In the genomic region with DNA sequence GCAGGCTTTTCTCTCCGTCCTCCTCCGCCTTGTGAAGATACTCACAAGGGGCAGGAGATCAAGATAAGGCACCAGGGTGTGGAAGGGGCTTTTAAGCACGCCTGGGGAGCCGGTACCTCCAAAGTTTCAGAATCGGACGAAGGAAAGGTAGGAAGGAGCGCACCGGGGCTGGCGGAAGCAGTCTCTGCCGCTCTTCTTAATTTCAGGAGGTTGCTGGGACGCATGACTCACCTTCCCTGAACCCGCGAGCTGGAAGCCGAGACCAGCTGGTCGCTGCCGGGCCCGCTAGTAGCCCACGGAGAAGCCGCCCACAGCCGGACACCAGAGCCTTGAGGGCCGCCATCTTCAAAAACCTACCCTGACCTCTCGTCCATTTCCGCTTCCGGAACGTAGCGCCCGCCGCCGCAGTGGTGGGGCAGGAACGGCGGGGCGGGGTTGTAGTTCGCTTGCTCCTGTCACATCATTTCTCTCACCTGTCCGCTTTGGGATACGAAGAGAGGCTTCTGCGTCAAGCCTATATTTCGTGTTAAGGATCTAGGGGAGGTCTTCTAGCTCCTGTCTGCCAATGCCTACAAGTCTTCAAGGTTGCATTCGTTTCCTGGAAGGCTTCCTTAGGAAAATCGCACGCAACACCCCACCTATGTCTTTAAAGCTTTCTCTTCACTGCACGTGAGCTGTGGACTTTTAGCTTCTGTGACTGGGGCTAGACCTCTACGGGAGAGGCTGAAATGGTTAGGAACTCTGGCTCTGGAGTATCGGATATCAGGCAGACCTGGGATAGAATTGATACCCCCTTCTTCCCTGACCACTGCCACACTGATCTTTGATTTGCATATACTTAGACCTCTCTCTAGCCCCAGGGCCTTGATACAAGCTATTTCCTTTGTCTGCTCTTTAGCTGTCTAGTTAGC, we compare ENCODE assay signal across 1 cellular context.
TF ChIP-seq lines count a peak whose summit lies in the region.

A gene (minus strand): TSS at position 355 of the 911 bp plus-strand sequence. CDS start 12 bp downstream, at position 343.

TF ChIP-seq in HepG2, 621 proteins besides CTCF, POLR2A, EP300 and RAD21 (continued from another document and continues in another):
- TF ChIP-seq, protein P1, sequence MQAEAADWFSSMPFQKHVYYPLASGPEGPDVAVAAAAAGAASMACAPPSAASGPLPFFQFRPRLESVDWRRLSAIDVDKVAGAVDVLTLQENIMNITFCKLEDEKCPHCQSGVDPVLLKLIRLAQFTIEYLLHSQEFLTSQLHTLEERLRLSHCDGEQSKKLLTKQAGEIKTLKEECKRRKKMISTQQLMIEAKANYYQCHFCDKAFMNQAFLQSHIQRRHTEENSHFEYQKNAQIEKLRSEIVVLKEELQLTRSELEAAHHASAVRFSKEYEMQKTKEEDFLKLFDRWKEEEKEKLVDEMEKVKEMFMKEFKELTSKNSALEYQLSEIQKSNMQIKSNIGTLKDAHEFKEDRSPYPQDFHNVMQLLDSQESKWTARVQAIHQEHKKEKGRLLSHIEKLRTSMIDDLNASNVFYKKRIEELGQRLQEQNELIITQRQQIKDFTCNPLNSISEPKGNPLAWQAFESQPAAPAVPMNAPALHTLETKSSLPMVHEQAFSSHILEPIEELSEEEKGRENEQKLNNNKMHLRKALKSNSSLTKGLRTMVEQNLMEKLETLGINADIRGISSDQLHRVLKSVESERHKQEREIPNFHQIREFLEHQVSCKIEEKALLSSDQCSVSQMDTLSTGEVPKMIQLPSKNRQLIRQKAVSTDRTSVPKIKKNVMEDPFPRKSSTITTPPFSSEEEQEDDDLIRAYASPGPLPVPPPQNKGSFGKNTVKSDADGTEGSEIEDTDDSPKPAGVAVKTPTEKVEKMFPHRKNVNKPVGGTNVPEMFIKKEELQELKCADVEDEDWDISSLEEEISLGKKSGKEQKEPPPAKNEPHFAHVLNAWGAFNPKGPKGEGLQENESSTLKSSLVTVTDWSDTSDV (CRISPR knock-in tag; IDR thresholded peaks at IDR 0.05): no peak
- TF ChIP-seq ZNF598 (CRISPR knock-in tag; IDR thresholded peaks at IDR 0.05; ENCODE audit: borderline replicate concordance) (peak; percentile 92; the same call in 1 of the 2 replicates), CCDC6 (CRISPR knock-in tag; IDR thresholded peaks at IDR 0.05) (peak; percentile 79; the same call in 1 of the 2 replicates), SMARCE1 (IDR thresholded peaks at IDR 0.05; ENCODE audit: borderline replicate concordance) (no peak), SETDB1 (CRISPR knock-in tag; IDR thresholded peaks at IDR 0.05; ENCODE audit: borderline replicate concordance) (0 out of 2 replicates have a peak, but pooled peaks have one; percentile 67), ZNF724P (CRISPR knock-in tag; IDR thresholded peaks at IDR 0.05; ENCODE audit: borderline replicate concordance) (no peak), CENPT (CRISPR knock-in tag; IDR thresholded peaks at IDR 0.05; ENCODE audit: low read depth) (no peak), ZSCAN22 (CRISPR knock-in tag; IDR thresholded peaks at IDR 0.05) (0 out of 2 replicates have a peak, but pooled peaks have one; percentile 21), MIXL1 (CRISPR knock-in tag; IDR thresholded peaks at IDR 0.05) (peak; percentile 46; the same call in 1 of the 2 replicates), SP5 (CRISPR knock-in tag; IDR thresholded peaks at IDR 0.05; ENCODE audit: borderline replicate concordance, low read depth) (peak; percentile 67), ZNF652 (CRISPR knock-in tag; IDR thresholded peaks at IDR 0.05; ENCODE audit: borderline replicate concordance, low read depth) (no peak), HNRNPLL (IDR thresholded peaks at IDR 0.05; ENCODE audit: low read depth, low read length, poor library complexity, severe bottlenecking) (peak; percentile 84), ISX (CRISPR knock-in tag; conservative IDR thresholded peaks at IDR 0.05) (no peak), NCOR1 (IDR thresholded peaks at IDR 0.05; ENCODE audit: borderline replicate concordance, low read length) (no peak), MEF2D (CRISPR knock-in tag; IDR thresholded peaks at IDR 0.05) (no peak; the same call in 1 of the 2 replicates), LCORL (IDR thresholded peaks at IDR 0.05) (0 out of 2 replicates have a peak, but pooled peaks have one; percentile 26), LCORL (CRISPR knock-in tag; IDR thresholded peaks at IDR 0.05) (peak; percentile 83), DNMT3B (CRISPR knock-in tag; conservative IDR thresholded peaks at IDR 0.05) (0 out of 2 replicates have a peak, but pooled peaks have one; percentile 68), ETV6 (CRISPR knock-in tag; conservative IDR thresholded peaks at IDR 0.05) (peak; percentile 53; the same call in 1 of the 2 replicates), DMAP1 (CRISPR knock-in tag; IDR thresholded peaks at IDR 0.05) (peak; percentile 70), KDM5A (IDR thresholded peaks at IDR 0.05; ENCODE audit: borderline replicate concordance, low read length) (peak; percentile 89), NR2F2 (IDR thresholded peaks at IDR 0.05; ENCODE audit: borderline replicate concordance, low read depth) (no peak)
- TF ChIP-seq, protein P2, sequence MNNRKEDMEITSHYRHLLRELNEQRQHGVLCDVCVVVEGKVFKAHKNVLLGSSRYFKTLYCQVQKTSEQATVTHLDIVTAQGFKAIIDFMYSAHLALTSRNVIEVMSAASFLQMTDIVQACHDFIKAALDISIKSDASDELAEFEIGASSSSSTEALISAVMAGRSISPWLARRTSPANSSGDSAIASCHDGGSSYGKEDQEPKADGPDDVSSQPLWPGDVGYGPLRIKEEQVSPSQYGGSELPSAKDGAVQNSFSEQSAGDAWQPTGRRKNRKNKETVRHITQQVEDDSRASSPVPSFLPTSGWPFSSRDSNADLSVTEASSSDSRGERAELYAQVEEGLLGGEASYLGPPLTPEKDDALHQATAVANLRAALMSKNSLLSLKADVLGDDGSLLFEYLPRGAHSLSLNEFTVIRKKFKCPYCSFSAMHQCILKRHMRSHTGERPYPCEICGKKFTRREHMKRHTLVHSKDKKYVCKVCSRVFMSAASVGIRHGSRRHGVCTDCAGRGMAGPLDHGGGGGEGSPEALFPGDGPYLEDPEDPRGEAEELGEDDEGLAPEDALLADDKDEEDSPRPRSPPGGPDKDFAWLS (CRISPR knock-in tag; IDR thresholded peaks at IDR 0.05; ENCODE audit: borderline replicate concordance): no peak
- TF ChIP-seq, protein P3, sequence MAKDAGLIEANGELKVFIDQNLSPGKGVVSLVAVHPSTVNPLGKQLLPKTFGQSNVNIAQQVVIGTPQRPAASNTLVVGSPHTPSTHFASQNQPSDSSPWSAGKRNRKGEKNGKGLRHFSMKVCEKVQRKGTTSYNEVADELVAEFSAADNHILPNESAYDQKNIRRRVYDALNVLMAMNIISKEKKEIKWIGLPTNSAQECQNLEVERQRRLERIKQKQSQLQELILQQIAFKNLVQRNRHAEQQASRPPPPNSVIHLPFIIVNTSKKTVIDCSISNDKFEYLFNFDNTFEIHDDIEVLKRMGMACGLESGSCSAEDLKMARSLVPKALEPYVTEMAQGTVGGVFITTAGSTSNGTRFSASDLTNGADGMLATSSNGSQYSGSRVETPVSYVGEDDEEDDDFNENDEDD (CRISPR knock-in tag; IDR thresholded peaks at IDR 0.05; ENCODE audit: borderline replicate concordance): peak; percentile 85
- TF ChIP-seq, protein P4, sequence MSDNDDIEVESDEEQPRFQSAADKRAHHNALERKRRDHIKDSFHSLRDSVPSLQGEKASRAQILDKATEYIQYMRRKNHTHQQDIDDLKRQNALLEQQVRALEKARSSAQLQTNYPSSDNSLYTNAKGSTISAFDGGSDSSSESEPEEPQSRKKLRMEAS (IDR thresholded peaks at IDR 0.05): peak; percentile 70
- TF ChIP-seq, protein P5, sequence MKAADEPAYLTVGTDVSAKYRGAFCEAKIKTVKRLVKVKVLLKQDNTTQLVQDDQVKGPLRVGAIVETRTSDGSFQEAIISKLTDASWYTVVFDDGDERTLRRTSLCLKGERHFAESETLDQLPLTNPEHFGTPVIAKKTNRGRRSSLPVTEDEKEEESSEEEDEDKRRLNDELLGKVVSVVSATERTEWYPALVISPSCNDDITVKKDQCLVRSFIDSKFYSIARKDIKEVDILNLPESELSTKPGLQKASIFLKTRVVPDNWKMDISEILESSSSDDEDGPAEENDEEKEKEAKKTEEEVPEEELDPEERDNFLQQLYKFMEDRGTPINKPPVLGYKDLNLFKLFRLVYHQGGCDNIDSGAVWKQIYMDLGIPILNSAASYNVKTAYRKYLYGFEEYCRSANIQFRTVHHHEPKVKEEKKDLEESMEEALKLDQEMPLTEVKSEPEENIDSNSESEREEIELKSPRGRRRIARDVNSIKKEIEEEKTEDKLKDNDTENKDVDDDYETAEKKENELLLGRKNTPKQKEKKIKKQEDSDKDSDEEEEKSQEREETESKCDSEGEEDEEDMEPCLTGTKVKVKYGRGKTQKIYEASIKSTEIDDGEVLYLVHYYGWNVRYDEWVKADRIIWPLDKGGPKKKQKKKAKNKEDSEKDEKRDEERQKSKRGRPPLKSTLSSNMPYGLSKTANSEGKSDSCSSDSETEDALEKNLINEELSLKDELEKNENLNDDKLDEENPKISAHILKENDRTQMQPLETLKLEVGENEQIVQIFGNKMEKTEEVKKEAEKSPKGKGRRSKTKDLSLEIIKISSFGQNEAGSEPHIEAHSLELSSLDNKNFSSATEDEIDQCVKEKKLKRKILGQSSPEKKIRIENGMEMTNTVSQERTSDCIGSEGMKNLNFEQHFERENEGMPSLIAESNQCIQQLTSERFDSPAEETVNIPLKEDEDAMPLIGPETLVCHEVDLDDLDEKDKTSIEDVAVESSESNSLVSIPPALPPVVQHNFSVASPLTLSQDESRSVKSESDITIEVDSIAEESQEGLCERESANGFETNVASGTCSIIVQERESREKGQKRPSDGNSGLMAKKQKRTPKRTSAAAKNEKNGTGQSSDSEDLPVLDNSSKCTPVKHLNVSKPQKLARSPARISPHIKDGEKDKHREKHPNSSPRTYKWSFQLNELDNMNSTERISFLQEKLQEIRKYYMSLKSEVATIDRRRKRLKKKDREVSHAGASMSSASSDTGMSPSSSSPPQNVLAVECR (CRISPR knock-in tag; IDR thresholded peaks at IDR 0.05; ENCODE audit: borderline replicate concordance): peak; percentile 84
- TF ChIP-seq, protein P6, sequence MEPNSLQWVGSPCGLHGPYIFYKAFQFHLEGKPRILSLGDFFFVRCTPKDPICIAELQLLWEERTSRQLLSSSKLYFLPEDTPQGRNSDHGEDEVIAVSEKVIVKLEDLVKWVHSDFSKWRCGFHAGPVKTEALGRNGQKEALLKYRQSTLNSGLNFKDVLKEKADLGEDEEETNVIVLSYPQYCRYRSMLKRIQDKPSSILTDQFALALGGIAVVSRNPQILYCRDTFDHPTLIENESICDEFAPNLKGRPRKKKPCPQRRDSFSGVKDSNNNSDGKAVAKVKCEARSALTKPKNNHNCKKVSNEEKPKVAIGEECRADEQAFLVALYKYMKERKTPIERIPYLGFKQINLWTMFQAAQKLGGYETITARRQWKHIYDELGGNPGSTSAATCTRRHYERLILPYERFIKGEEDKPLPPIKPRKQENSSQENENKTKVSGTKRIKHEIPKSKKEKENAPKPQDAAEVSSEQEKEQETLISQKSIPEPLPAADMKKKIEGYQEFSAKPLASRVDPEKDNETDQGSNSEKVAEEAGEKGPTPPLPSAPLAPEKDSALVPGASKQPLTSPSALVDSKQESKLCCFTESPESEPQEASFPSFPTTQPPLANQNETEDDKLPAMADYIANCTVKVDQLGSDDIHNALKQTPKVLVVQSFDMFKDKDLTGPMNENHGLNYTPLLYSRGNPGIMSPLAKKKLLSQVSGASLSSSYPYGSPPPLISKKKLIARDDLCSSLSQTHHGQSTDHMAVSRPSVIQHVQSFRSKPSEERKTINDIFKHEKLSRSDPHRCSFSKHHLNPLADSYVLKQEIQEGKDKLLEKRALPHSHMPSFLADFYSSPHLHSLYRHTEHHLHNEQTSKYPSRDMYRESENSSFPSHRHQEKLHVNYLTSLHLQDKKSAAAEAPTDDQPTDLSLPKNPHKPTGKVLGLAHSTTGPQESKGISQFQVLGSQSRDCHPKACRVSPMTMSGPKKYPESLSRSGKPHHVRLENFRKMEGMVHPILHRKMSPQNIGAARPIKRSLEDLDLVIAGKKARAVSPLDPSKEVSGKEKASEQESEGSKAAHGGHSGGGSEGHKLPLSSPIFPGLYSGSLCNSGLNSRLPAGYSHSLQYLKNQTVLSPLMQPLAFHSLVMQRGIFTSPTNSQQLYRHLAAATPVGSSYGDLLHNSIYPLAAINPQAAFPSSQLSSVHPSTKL (CRISPR knock-in tag; IDR thresholded peaks at IDR 0.05): peak; percentile 69
- TF ChIP-seq, protein P7, sequence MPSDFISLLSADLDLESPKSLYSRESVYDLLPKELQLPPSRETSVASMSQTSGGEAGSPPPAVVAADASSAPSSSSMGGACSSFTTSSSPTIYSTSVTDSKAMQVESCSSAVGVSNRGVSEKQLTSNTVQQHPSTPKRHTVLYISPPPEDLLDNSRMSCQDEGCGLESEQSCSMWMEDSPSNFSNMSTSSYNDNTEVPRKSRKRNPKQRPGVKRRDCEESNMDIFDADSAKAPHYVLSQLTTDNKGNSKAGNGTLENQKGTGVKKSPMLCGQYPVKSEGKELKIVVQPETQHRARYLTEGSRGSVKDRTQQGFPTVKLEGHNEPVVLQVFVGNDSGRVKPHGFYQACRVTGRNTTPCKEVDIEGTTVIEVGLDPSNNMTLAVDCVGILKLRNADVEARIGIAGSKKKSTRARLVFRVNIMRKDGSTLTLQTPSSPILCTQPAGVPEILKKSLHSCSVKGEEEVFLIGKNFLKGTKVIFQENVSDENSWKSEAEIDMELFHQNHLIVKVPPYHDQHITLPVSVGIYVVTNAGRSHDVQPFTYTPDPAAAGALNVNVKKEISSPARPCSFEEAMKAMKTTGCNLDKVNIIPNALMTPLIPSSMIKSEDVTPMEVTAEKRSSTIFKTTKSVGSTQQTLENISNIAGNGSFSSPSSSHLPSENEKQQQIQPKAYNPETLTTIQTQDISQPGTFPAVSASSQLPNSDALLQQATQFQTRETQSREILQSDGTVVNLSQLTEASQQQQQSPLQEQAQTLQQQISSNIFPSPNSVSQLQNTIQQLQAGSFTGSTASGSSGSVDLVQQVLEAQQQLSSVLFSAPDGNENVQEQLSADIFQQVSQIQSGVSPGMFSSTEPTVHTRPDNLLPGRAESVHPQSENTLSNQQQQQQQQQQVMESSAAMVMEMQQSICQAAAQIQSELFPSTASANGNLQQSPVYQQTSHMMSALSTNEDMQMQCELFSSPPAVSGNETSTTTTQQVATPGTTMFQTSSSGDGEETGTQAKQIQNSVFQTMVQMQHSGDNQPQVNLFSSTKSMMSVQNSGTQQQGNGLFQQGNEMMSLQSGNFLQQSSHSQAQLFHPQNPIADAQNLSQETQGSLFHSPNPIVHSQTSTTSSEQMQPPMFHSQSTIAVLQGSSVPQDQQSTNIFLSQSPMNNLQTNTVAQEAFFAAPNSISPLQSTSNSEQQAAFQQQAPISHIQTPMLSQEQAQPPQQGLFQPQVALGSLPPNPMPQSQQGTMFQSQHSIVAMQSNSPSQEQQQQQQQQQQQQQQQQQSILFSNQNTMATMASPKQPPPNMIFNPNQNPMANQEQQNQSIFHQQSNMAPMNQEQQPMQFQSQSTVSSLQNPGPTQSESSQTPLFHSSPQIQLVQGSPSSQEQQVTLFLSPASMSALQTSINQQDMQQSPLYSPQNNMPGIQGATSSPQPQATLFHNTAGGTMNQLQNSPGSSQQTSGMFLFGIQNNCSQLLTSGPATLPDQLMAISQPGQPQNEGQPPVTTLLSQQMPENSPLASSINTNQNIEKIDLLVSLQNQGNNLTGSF (CRISPR knock-in tag; IDR thresholded peaks at IDR 0.05): no peak
